ENCODE assay signal across 9 cellular contexts in the genomic region with DNA sequence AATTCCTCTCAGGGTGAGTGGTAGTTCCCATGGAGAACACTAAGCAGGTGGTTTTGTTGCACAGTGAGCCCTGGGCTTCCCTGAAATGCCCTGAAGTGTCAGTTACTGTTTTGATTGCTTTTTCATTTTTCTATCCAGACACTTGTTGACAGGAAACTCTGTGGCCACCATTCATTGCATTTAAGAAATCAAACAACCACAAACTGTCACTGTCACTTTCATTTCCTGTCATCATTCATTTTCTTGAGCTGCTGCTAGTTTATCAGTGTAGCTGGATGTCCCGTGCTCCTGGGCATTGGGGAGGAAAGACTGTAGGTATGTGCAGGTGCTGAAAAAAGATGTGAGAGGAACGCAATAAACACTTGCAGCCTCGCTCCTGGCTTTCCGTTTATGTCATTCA.
A peak's percentile ranks its signal among the peaks of the same experiment; 100 is the strongest.
DNase-seq lines count a peak whose midpoint lies in the region; ATAC-seq and TF ChIP-seq lines count a peak whose summit lies in the region.
"Had no signal": no experiment of that assay in that cellular context is flagged by ENCODE, and none has a peak within 500 bp of the region (broad histone marks: within the 10 kb centered on the region; RNA-seq: fewer than 3 reads in every experiment).

No MANE protein-coding gene starts in this region.

- intact Hi-C loops in activated T-helper 1 cell treated with anti-CD3 and anti-CD28 coated beads, Interleukin-12 subunit alpha, Interleukin-12 subunit beta, Interleukin-2, Interleukin-4 antibody, amounts not matched to agents 30 ng/mL and 10 ng/mL and 1 ng/mL, durations not matched to agents 14 hours and 24 hours and 36 hours (cut with micrococcal nuclease), result loop anchor here (1.0 to 5.0 kb wide), 5 partner anchors 88 to 1229 kb away; no protein-coding TSS in a partner anchor

- H3K27me3 Mint-ChIP-seq in IgD-negative memory B cell (peaks cover 6% of the 10 kb centered on the region), osteocyte (ENCODE audit: unreplicated experiment) (no peaks in the 10 kb centered on the region)
- peaks cover 38% of the 10 kb centered on the region for H3K27me3 Mint-ChIP-seq in activated T-helper 1 cell treated with anti-CD3 and anti-CD28 coated beads, Interleukin-12 subunit alpha, Interleukin-12 subunit beta, Interleukin-2, Interleukin-4 antibody, amounts not matched to agents 30 ng/mL and 10 ng/mL and 1 ng/mL, durations not matched to agents 14 hours and 24 hours and 36 hours (ENCODE audit: insufficient read depth)

- H3K4me3 Mint-ChIP-seq in IgD-negative memory B cell (peak overlapping the region in 3 of 4 donors; percentile 4 to 84 (median 14)), osteocyte (ENCODE audit: unreplicated experiment) (no peak overlapping the region)
- peak overlapping the region; percentile 12 for H3K4me3 Mint-ChIP-seq in activated T-helper 1 cell treated with anti-CD3 and anti-CD28 coated beads, Interleukin-12 subunit alpha, Interleukin-12 subunit beta, Interleukin-2, Interleukin-4 antibody, amounts not matched to agents 30 ng/mL and 10 ng/mL and 1 ng/mL, durations not matched to agents 14 hours and 24 hours and 36 hours
- H3K4me3 Mint-ChIP-seq: activated naive CD8-positive, alpha-beta T cell had no signal

- ATAC-seq in GM18517 (IDR thresholded peaks at IDR 0.05; ENCODE audit: unreplicated experiment) (peak; percentile 96), GM21619 (IDR thresholded peaks at IDR 0.05; ENCODE audit: unreplicated experiment) (peak; percentile 94)

- H3K27ac Mint-ChIP-seq in IgD-negative memory B cell (peak overlapping the region in 2 of 3 donors; percentile 29 to 69), osteocyte (ENCODE audit: unreplicated experiment) (no peak overlapping the region)
- H3K27ac Mint-ChIP-seq in activated T-helper 1 cell treated with anti-CD3 and anti-CD28 coated beads, Interleukin-12 subunit alpha, Interleukin-12 subunit beta, Interleukin-2, Interleukin-4 antibody, amounts not matched to agents 30 ng/mL and 10 ng/mL and 1 ng/mL, durations not matched to agents 14 hours and 24 hours and 36 hours, result peak overlapping the region; percentile 31
- H3K27ac Mint-ChIP-seq: activated naive CD8-positive, alpha-beta T cell had no signal

- H3K36me3 Mint-ChIP-seq in IgD-negative memory B cell (no peaks in the 10 kb centered on the region), osteocyte (ENCODE audit: unreplicated experiment) (peaks cover 3% of the 10 kb centered on the region)
- peaks cover 4% of the 10 kb centered on the region for H3K36me3 Mint-ChIP-seq in activated T-helper 1 cell treated with anti-CD3 and anti-CD28 coated beads, Interleukin-12 subunit alpha, Interleukin-12 subunit beta, Interleukin-2, Interleukin-4 antibody, amounts not matched to agents 30 ng/mL and 10 ng/mL and 1 ng/mL, durations not matched to agents 14 hours and 24 hours and 36 hours (ENCODE audit: low read depth)
- H3K36me3 Mint-ChIP-seq: activated naive CD8-positive, alpha-beta T cell had no signal

- TF ChIP-seq CTCF in osteocyte (IDR thresholded peaks at IDR 0.05), result no peak

- peak; percentile 31 for DNase-seq in activated T-helper 1 cell treated with anti-CD3 and anti-CD28 coated beads, Interleukin-12 subunit alpha, Interleukin-12 subunit beta, Interleukin-2, Interleukin-4 antibody, amounts not matched to agents 30 ng/mL and 10 ng/mL and 1 ng/mL, durations not matched to agents 14 hours and 24 hours and 36 hours (ENCODE audit: low spot score)
- DNase-seq in pons (ENCODE audit: low spot score) (no peak), NCI-H774 (lab: John Stamatoyannopoulos, UW) (no peak), osteocyte (ENCODE audit: extremely low spot score, unreplicated experiment) (no peak), NCI-H1694 treated with DMSO at 0.1 percent for 48 hours (lab: John Stamatoyannopoulos, UW) (no peak)

- peaks cover 21 to 34% (median 21%) of the 10 kb centered on the region in 3 donors for H3K4me1 Mint-ChIP-seq in IgD-negative memory B cell
- peaks cover 22% of the 10 kb centered on the region for H3K4me1 Mint-ChIP-seq in activated T-helper 1 cell treated with anti-CD3 and anti-CD28 coated beads, Interleukin-12 subunit alpha, Interleukin-12 subunit beta, Interleukin-2, Interleukin-4 antibody, amounts not matched to agents 30 ng/mL and 10 ng/mL and 1 ng/mL, durations not matched to agents 14 hours and 24 hours and 36 hours (ENCODE audit: low read depth)
- peaks cover 21% of the 10 kb centered on the region for H3K4me1 Mint-ChIP-seq in osteocyte (ENCODE audit: unreplicated experiment)

- H3K9me3 Mint-ChIP-seq in IgD-negative memory B cell (peaks cover 0 to 2% (median 0%) of the 10 kb centered on the region in 3 donors), osteocyte (ENCODE audit: unreplicated experiment) (peaks cover 15% of the 10 kb centered on the region)
- H3K9me3 Mint-ChIP-seq in activated T-helper 1 cell treated with anti-CD3 and anti-CD28 coated beads, Interleukin-12 subunit alpha, Interleukin-12 subunit beta, Interleukin-2, Interleukin-4 antibody, amounts not matched to agents 30 ng/mL and 10 ng/mL and 1 ng/mL, durations not matched to agents 14 hours and 24 hours and 36 hours, result peaks cover 30% of the 10 kb centered on the region
